In the genomic region with DNA sequence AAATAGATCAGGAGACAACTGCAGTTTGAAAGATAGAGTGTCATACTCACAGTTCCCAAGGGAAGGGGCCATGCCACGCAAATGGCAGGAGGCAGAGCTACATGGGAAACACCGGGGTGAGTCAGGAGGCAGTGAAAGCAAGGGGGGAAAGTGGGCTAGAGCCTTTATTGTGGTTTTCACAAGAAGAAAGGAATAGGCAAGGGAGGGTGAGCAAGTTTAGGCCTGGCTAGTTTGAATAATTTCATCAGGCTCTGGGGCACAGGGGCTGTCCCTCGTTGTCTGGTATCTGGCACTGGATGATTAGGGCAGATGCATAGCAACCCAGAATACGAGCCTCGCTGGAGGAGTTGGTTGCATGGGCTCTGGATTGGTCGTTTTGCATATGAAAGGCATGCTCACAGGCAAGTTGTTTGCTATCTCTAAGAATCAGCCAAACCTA, we compare ENCODE assay signal across 14 cellular contexts. TPM values are rescaled to one million over a fixed set of nuclear protein-coding genes. Genes with fewer than 3 reads are reported as not detected.
DNase-seq lines count a peak whose midpoint lies in the region; ATAC-seq, FAIRE-seq and TF ChIP-seq lines count a peak whose summit lies in the region.
"Had no signal": no experiment of that assay in that cellular context is flagged by ENCODE, and none has a peak within 500 bp of the region (broad histone marks: within the 10 kb centered on the region; RNA-seq: fewer than 3 reads in every experiment).

No MANE protein-coding gene starts in this region.

- no peaks in the 10 kb centered on the region for H3K36me3 ChIP-seq in GM12878 (ENCODE audit: control insufficient read depth in 2 of 2, insufficient read depth in 2 of 2, low read length in 1 of 2)
- no peaks in the 10 kb centered on the region for H3K36me3 ChIP-seq in sigmoid colon
- H3K36me3 ChIP-seq: left lung had no signal

- 2% methylated on average over 6 of the region's 6 CpGs for whole genome bisulfite sequencing in GM12878 (ENCODE audit: insufficient coverage, insufficient replicate concordance, low lambda C conversion rate, missing lambda C conversion rate)
- 31 to 43% methylated on average over 6 of the region's 6 CpGs for WGBS in sigmoid colon, 2 donors

- DNase-seq in activated CD8-positive, alpha-beta T cell treated with anti-CD3 and anti-CD28 coated beads for 36 hours, result peak; percentile 85
- no peak for DNase-seq in activated CD8-positive, alpha-beta T cell treated with anti-CD3 and anti-CD28 coated beads, Interleukin-2, amount 10 ng/mL, durations not matched to agents 7 days and 5 days
- DNase-seq in GM12878 (ENCODE audit: low read depth, low spot score) (peak; percentile 70), dermis blood vessel endothelial cell (no peak), 8988T (no peak), sigmoid colon (no peak)
- peak; percentile 28 to 29 for DNase-seq in stimulated activated CD8-positive, alpha-beta memory T cell treated with anti-CD3 and anti-CD28 coated beads, Interleukin-2, amount 100 ng/mL, for 48 hours (ENCODE audit: low read depth in 2 of 2)
- DNase-seq: activated CD4-positive, alpha-beta T cell treated with anti-CD3 and anti-CD28 coated beads for 4 hours; central memory CD4-positive, alpha-beta T cell; GDM1; left lung; SIG-M5 had no signal

- peak; percentile 99 for ATAC-seq in activated CD8-positive, alpha-beta T cell treated with anti-CD3 and anti-CD28 coated beads for 36 hours
- no peak for ATAC-seq in activated CD8-positive, alpha-beta T cell treated with anti-CD3 and anti-CD28 coated beads, Interleukin-2, amount 10 ng/mL, durations not matched to agents 7 days and 5 days
- ATAC-seq in HG02798 (IDR thresholded peaks at IDR 0.05; ENCODE audit: poor library complexity, unreplicated experiment) (peak; percentile 46), GM12878 (peak; percentile 93)
- ATAC-seq: left lung had no signal

- H3K4me3 Mint-ChIP-seq in activated CD8-positive, alpha-beta T cell treated with anti-CD3 and anti-CD28 coated beads for 36 hours, result no peak overlapping the region
- no peak overlapping the region for H3K4me3 Mint-ChIP-seq in activated CD8-positive, alpha-beta T cell treated with anti-CD3 and anti-CD28 coated beads, Interleukin-2, amount 10 ng/mL, durations not matched to agents 7 days and 5 days

- H3K9me3 ChIP-seq in GM12878 (replicated peaks; ENCODE audit: control insufficient read depth, insufficient read depth, low read length) (no peaks in the 10 kb centered on the region), sigmoid colon (no peaks in the 10 kb centered on the region)
- H3K9me3 ChIP-seq: left lung had no signal

- H3K4me3 ChIP-seq in GM12878 (no peak overlapping the region), sigmoid colon (no peak overlapping the region)
- H3K4me3 ChIP-seq: left lung had no signal

- H3K27me3 ChIP-seq in GM12878 (replicated peaks in 1 of 2; ENCODE audit: control insufficient read depth in 2 of 2, insufficient read depth in 2 of 2, low read length in 1 of 2), result no peaks in the 10 kb centered on the region
- no peaks in the 10 kb centered on the region for H3K27me3 ChIP-seq in sigmoid colon

- intact Hi-C loops in activated CD8-positive, alpha-beta T cell treated with anti-CD3 and anti-CD28 coated beads for 36 hours (cut with micrococcal nuclease), result no loop called here
- intact Hi-C loops in GM12878 (cut with micrococcal nuclease; ENCODE audit: unreplicated experiment), result no loop called here
- intact Hi-C loops in sigmoid colon (cut with DNase I), result no loop called here

- H2AFZ ChIP-seq in GM12878 (ENCODE audit: control insufficient read depth, low read depth, low read length), result no peak overlapping the region

- TF ChIP-seq POLR2A in GM12878 (IDR thresholded peaks at IDR 0.05; ENCODE audit: low read depth, low read length) (no peak), sigmoid colon (IDR thresholded peaks at IDR 0.05) (no peak)

- RAD21 ChIA-PET in GM12878 (lab: Charles Lee; ENCODE audit: unreplicated experiment), result interaction anchor here (1.6 to 1.7 kb wide), 2 partner anchors 42 to 109 kb away, joined by 3 to 5 read pairs; a partner anchor contains a TSS

- POLR2A ChIA-PET in activated CD8-positive, alpha-beta T cell treated with anti-CD3 and anti-CD28 coated beads for 36 hours (lab: Charles Lee), result no interaction called here
- POLR2A ChIA-PET in activated CD8-positive, alpha-beta T cell treated with anti-CD3 and anti-CD28 coated beads, Interleukin-2, amount 10 ng/mL, durations not matched to agents 7 days and 5 days (lab: Charles Lee), result no interaction called here
- POLR2A ChIA-PET in GM12878 (lab: Charles Lee), result no interaction called here

- no peaks in the 10 kb centered on the region for H3K79me2 ChIP-seq in GM12878 (ENCODE audit: control insufficient read depth, insufficient read depth, low read length)

- H3K27ac ChIP-seq in GM12878 (ENCODE audit: control insufficient read depth, insufficient read depth) (no peak overlapping the region), sigmoid colon (no peak overlapping the region)
- H3K27ac ChIP-seq: KMS-11, left lung had no signal

- no peak overlapping the region for H3K4me2 ChIP-seq in GM12878 (ENCODE audit: control insufficient read depth, insufficient read depth)
- H3K4me2 ChIP-seq: KMS-11 had no signal

- no TSS peak for BruUV-seq in GM12878 (replicated peaks; lab: Mats Ljungman, UMichigan)

- no peaks in the 10 kb centered on the region for H4K20me1 ChIP-seq in GM12878 (ENCODE audit: control insufficient read depth, insufficient read depth)

- no peak overlapping the region for H3K9ac ChIP-seq in GM12878 (ENCODE audit: control insufficient read depth, insufficient read depth, low read length)
- H3K9ac ChIP-seq: KMS-11 had no signal

- TF ChIP-seq EP300 in GM12878 (IDR thresholded peaks at IDR 0.05; ENCODE audit: borderline replicate concordance in 1 of 2, control insufficient read depth in 1 of 2, low read depth in 2 of 2, low read length in 2 of 2) (peak; percentile 11 to 56; a peak in 1 of 4 replicates), sigmoid colon (IDR thresholded peaks at IDR 0.05) (no peak)

- no peaks in the 10 kb centered on the region for H3K36me3 Mint-ChIP-seq in activated CD8-positive, alpha-beta T cell treated with anti-CD3 and anti-CD28 coated beads for 36 hours (ENCODE audit: low read depth)
- H3K36me3 Mint-ChIP-seq in activated CD8-positive, alpha-beta T cell treated with anti-CD3 and anti-CD28 coated beads, Interleukin-2, amount 10 ng/mL, durations not matched to agents 7 days and 5 days (ENCODE audit: low read depth), result no peaks in the 10 kb centered on the region

- H3K4me1 Mint-ChIP-seq in activated CD8-positive, alpha-beta T cell treated with anti-CD3 and anti-CD28 coated beads for 36 hours (ENCODE audit: low read depth), result peaks cover 13% of the 10 kb centered on the region
- peaks cover 6% of the 10 kb centered on the region for H3K4me1 Mint-ChIP-seq in activated CD8-positive, alpha-beta T cell treated with anti-CD3 and anti-CD28 coated beads, Interleukin-2, amount 10 ng/mL, durations not matched to agents 7 days and 5 days (ENCODE audit: low read depth)

- in situ Hi-C loops in GM12878 (cut with MboI), result loop anchor here (25.0 kb wide), 1 partner anchor 559 kb away; a partner anchor contains a TSS

- no peak for TF ChIP-seq CTCF in activated CD8-positive, alpha-beta T cell treated with anti-CD3 and anti-CD28 coated beads for 36 hours (IDR thresholded peaks at IDR 0.05)
- TF ChIP-seq CTCF in GM12878 (IDR thresholded peaks at IDR 0.05 in 2 of 3, conservative IDR thresholded peaks at IDR 0.05 in 1 of 3; ENCODE audit: control insufficient read depth in 2 of 3, extremely low read depth in 1 of 3, insufficient read depth in 1 of 3, low read depth in 3 of 3, low read length in 3 of 3), result no peak
- no peak for TF ChIP-seq CTCF in sigmoid colon (IDR thresholded peaks at IDR 0.05)

- peaks cover 14% of the 10 kb centered on the region for H3K4me1 ChIP-seq in GM12878 (ENCODE audit: control insufficient read depth, insufficient read depth, low read length)
- H3K4me1 ChIP-seq in sigmoid colon, result no peaks in the 10 kb centered on the region
- H3K4me1 ChIP-seq: left lung had no signal

- H3K27me3 Mint-ChIP-seq in activated CD8-positive, alpha-beta T cell treated with anti-CD3 and anti-CD28 coated beads for 36 hours, result peaks cover 9% of the 10 kb centered on the region
- peaks cover 12% of the 10 kb centered on the region for H3K27me3 Mint-ChIP-seq in activated CD8-positive, alpha-beta T cell treated with anti-CD3 and anti-CD28 coated beads, Interleukin-2, amount 10 ng/mL, durations not matched to agents 7 days and 5 days (ENCODE audit: low read depth)

- CTCF ChIA-PET in activated CD8-positive, alpha-beta T cell treated with anti-CD3 and anti-CD28 coated beads for 36 hours (lab: Charles Lee), result interaction anchor here (1.2 to 1.7 kb wide), 3 partner anchors 17 to 21 kb away, joined by 3 to 5 read pairs (median 4); a partner anchor contains a TSS
- CTCF ChIA-PET in activated CD8-positive, alpha-beta T cell treated with anti-CD3 and anti-CD28 coated beads, Interleukin-2, amount 10 ng/mL, durations not matched to agents 7 days and 5 days (lab: Charles Lee), result interaction anchor here (1.7 kb wide), 1 partner anchor 26 kb away, joined by 5 read pairs; no protein-coding TSS in a partner anchor
- CTCF ChIA-PET in GM12878 (lab: Yijun Ruan, JAX), result interaction anchor here (0.8 to 11.0 kb wide), 6 partner anchors 18 to 137 kb away, joined by 3 to 94 read pairs (median 7); a partner anchor contains a TSS

- no peaks in the 10 kb centered on the region for H3K9me3 Mint-ChIP-seq in activated CD8-positive, alpha-beta T cell treated with anti-CD3 and anti-CD28 coated beads for 36 hours
- no peaks in the 10 kb centered on the region for H3K9me3 Mint-ChIP-seq in activated CD8-positive, alpha-beta T cell treated with anti-CD3 and anti-CD28 coated beads, Interleukin-2, amount 10 ng/mL, durations not matched to agents 7 days and 5 days (ENCODE audit: insufficient read depth)

- FAIRE-seq in GM12878 (lab: Jason Lieb, UNC), result no peak

- peak overlapping the region; percentile 17 for H3K27ac Mint-ChIP-seq in activated CD8-positive, alpha-beta T cell treated with anti-CD3 and anti-CD28 coated beads for 36 hours
- H3K27ac Mint-ChIP-seq in activated CD8-positive, alpha-beta T cell treated with anti-CD3 and anti-CD28 coated beads, Interleukin-2, amount 10 ng/mL, durations not matched to agents 7 days and 5 days, result no peak overlapping the region

- TF ChIP-seq RAD21 in GM12878 (IDR thresholded peaks at IDR 0.05; ENCODE audit: insufficient read depth, low read depth, low read length), result no peak

- SMC1A ChIA-PET in GM12878 (lab: Charles Lee; ENCODE audit: uncharacterized antibody, unreplicated experiment), result interaction anchor here (0.9 to 1.8 kb wide), 5 partner anchors 16 to 192 kb away, joined by 3 to 7 read pairs (median 3); no protein-coding TSS in a partner anchor

RNA-seq across cellular contexts. Expression of a gene that starts 17.0 kb away (rescaled TPM):
- total RNA-seq in activated CD8-positive, alpha-beta T cell treated with anti-CD3 and anti-CD28 coated beads for 36 hours, result not detected
- total RNA-seq in activated CD8-positive, alpha-beta T cell treated with anti-CD3 and anti-CD28 coated beads, Interleukin-2, amount 10 ng/mL, durations not matched to agents 7 days and 5 days, result not detected
- total RNA-seq in GM12878 (2013; cell fraction: nucleolus; rRNA removed), result not detected in 2 replicates
- total RNA-seq in GM12878 (2014; rRNA removed) (not detected in 2 replicates), GM12878 (2014; rRNA removed; fragmentation: Illumina TruSeq; extraction: Trizol) (not detected in 2 replicates), GM12878 (2021) (not detected in 2 replicates), dermis blood vessel endothelial cell (not detected in 2 replicates), sigmoid colon (not detected)
- not detected for polyA plus RNA-seq in GM12878 (2011; ENCODE audit: low read depth)
- polyA plus RNA-seq in GM12878 (2011; rRNA removed) (0.07 TPM in 1 of 2 replicates, not detected in the other), GM12878 (2014; fragmentation: Illumina TruSeq; extraction: Trizol) (not detected in 2 replicates), GM12878 (2014; fragmentation: Nextera tagmentation; extraction: Ambion mirVana) (not detected), GM12878 (2014; rRNA removed) (not detected in 2 replicates), GM12878 (2016; fragmentation: Nextera tagmentation; extraction: Ambion mirVana) (not detected), sigmoid colon (under 1 TPM in 1 of 3 donors, not detected in 2; 0.12 TPM)
- polyA plus RNA-seq in GM12878 (2011; cell fraction: cytosol; rRNA removed), result 0.10 TPM in 1 of 2 replicates, not detected in the other
- 0.12 and 0.18 TPM in 2 replicates for polyA plus RNA-seq in GM12878 (2011; cell fraction: nucleus; rRNA removed)
- not detected in 2 replicates for polyA plus RNA-seq in GM12878 (2012)
- polyA minus RNA-seq in GM12878 (2011; rRNA and poly(A)+ RNA removed), result not detected in 2 replicates
- polyA minus RNA-seq in GM12878 (2011; cell fraction: cytosol; rRNA and poly(A)+ RNA removed), result not detected in 2 replicates
- not detected in 2 replicates for polyA minus RNA-seq in GM12878 (2011; cell fraction: nucleus; rRNA and poly(A)+ RNA removed)

RNA-seq across cellular contexts. Expression of a gene that starts 49.3 kb away (rescaled TPM):
- 10 to 100 TPM; 19.0 to 20.9 TPM for total RNA-seq in activated CD8-positive, alpha-beta T cell treated with anti-CD3 and anti-CD28 coated beads for 36 hours
- total RNA-seq in activated CD8-positive, alpha-beta T cell treated with anti-CD3 and anti-CD28 coated beads, Interleukin-2, amount 10 ng/mL, durations not matched to agents 7 days and 5 days, result 10 to 100 TPM; 13.7 to 18.4 TPM
- 90.7 and 115 TPM in 2 replicates for total RNA-seq in GM12878 (2013; cell fraction: nucleolus; rRNA removed)
- total RNA-seq in GM12878 (2014; rRNA removed), result 23.7 and 33.2 TPM in 2 replicates
- 29.5 and 31.9 TPM in 2 replicates for total RNA-seq in GM12878 (2014; rRNA removed; fragmentation: Illumina TruSeq; extraction: Trizol)
- total RNA-seq in GM12878 (2021), result 29.8 and 33.2 TPM in 2 replicates
- polyA plus RNA-seq in GM12878 (2011; ENCODE audit: low read depth), result 18.2 TPM
- polyA plus RNA-seq in GM12878 (2011; rRNA removed), result 51.8 and 80.9 TPM in 2 replicates
- polyA plus RNA-seq in GM12878 (2011; cell fraction: cytosol; rRNA removed), result 63.3 and 86.3 TPM in 2 replicates
- polyA plus RNA-seq in GM12878 (2011; cell fraction: nucleus; rRNA removed), result 29.5 and 52.8 TPM in 2 replicates
- polyA plus RNA-seq in GM12878 (2012), result 27.6 and 42.8 TPM in 2 replicates
- 54.5 and 71.7 TPM in 2 replicates for polyA plus RNA-seq in GM12878 (2014; fragmentation: Illumina TruSeq; extraction: Trizol)
- 10 to 100 TPM; 15.3 TPM for polyA plus RNA-seq in GM12878 (2014; fragmentation: Nextera tagmentation; extraction: Ambion mirVana)
- polyA plus RNA-seq in GM12878 (2014; rRNA removed), result 21.0 and 23.4 TPM in 2 replicates
- polyA plus RNA-seq in GM12878 (2016; fragmentation: Nextera tagmentation; extraction: Ambion mirVana), result 10 to 100 TPM; 21.3 to 24.9 TPM
- 82.5 and 112 TPM in 2 replicates for polyA minus RNA-seq in GM12878 (2011; rRNA and poly(A)+ RNA removed)
- 13.3 and 16.4 TPM in 2 replicates for polyA minus RNA-seq in GM12878 (2011; cell fraction: cytosol; rRNA and poly(A)+ RNA removed)
- polyA minus RNA-seq in GM12878 (2011; cell fraction: nucleus; rRNA and poly(A)+ RNA removed), result 10.6 and 12.9 TPM in 2 replicates
- total RNA-seq in dermis blood vessel endothelial cell, result 304 and 318 TPM in 2 replicates
- 10 to 100 TPM in 1 of 4 donors, 1 to 10 TPM in 3; 2.7 to 30.5 (median 5.9) TPM for total RNA-seq in sigmoid colon
- polyA plus RNA-seq in sigmoid colon, result 10 to 100 TPM; 15.6 to 96.7 (median 34.0) TPM

Comparison
In these comparisons a context has a peak if more than half of its experiments do, and no peak if none do; other contexts are left out.
1. DNase-seq: peak in activated CD8-positive, alpha-beta T cell treated with anti-CD3 and anti-CD28 coated beads for 36 hours (single experiment), GM12878 (single experiment) and stimulated activated CD8-positive, alpha-beta memory T cell treated with anti-CD3 and anti-CD28 coated beads, Interleukin-2, amount 100 ng/mL, for 48 hours (2 of 2); none in activated CD8-positive, alpha-beta T cell treated with anti-CD3 and anti-CD28 coated beads, Interleukin-2, amount 10 ng/mL, durations not matched to agents 7 days and 5 days (single experiment), dermis blood vessel endothelial cell (single experiment), 8988T (single experiment) and sigmoid colon (single experiment).